ENCODE assay signal across 8 cellular contexts in genomic region chr7:44750921-44751571, GRCh38. TPM values are rescaled to one million over a fixed set of nuclear protein-coding genes. Genes with fewer than 3 reads are reported as not detected.
DNase-seq lines count a peak whose midpoint lies in the region; ATAC-seq and TF ChIP-seq lines count a peak whose summit lies in the region.

No MANE protein-coding gene starts in this region.

- peak; percentile 89 for DNase-seq in GM13977 (ENCODE audit: low spot score)
- peak; percentile 21 to 47 for DNase-seq in Kasumi-1 (lab: John Stamatoyannopoulos, UW)
- DNase-seq in activated T-helper 1 cell treated with anti-CD3 and anti-CD28 coated beads, Interleukin-12 subunit alpha, Interleukin-12 subunit beta, Interleukin-2, Interleukin-4 antibody, amounts not matched to agents 30 ng/mL and 10 ng/mL and 1 ng/mL, durations not matched to agents 14 hours and 24 hours and 36 hours (ENCODE audit: low spot score), result peak; percentile 75
- no peak for DNase-seq in natural killer cell
- DNase-seq in HCEC 1CT, result no peak
- DNase-seq in NCI-H1092 (lab: John Stamatoyannopoulos, UW), result no peak
- DNase-seq in GM23248, result no peak

- peaks cover 52% of the 10 kb centered on the region for H3K4me1 Mint-ChIP-seq in activated T-helper 1 cell treated with anti-CD3 and anti-CD28 coated beads, Interleukin-12 subunit alpha, Interleukin-12 subunit beta, Interleukin-2, Interleukin-4 antibody, amounts not matched to agents 30 ng/mL and 10 ng/mL and 1 ng/mL, durations not matched to agents 14 hours and 24 hours and 36 hours (ENCODE audit: low read depth)
- H3K4me1 Mint-ChIP-seq in natural killer cell, result peaks cover 37 to 60% of the 10 kb centered on the region in 2 donors

- TF ChIP-seq CTCF in GM13977 (IDR thresholded peaks at IDR 0.05; ENCODE audit: extremely low read depth, insufficient read depth, missing control alignments), result no peak
- TF ChIP-seq CTCF in natural killer cell (IDR thresholded peaks at IDR 0.05), result no peak

- no peak overlapping the region for H2AFZ ChIP-seq in GM23248

- H3K9ac ChIP-seq in GM23248, result no peak overlapping the region

- no peak overlapping the region for H3K27ac ChIP-seq in GM23248

- H3K27me3 ChIP-seq in GM23248 (replicated peaks; ENCODE audit: insufficient read depth), result no peaks in the 10 kb centered on the region

- 37 to 46% methylated on average over 6 of the region's 6 CpGs for WGBS in GM23248 (ENCODE audit: low coverage in 1 of 2, low lambda C conversion rate in 2 of 2, missing lambda C conversion rate in 2 of 2), 2 experiments

- peak overlapping the region; percentile 92 for H3K4me3 Mint-ChIP-seq in activated T-helper 1 cell treated with anti-CD3 and anti-CD28 coated beads, Interleukin-12 subunit alpha, Interleukin-12 subunit beta, Interleukin-2, Interleukin-4 antibody, amounts not matched to agents 30 ng/mL and 10 ng/mL and 1 ng/mL, durations not matched to agents 14 hours and 24 hours and 36 hours
- H3K4me3 Mint-ChIP-seq in natural killer cell, result no peak overlapping the region

- H4K20me1 ChIP-seq in GM23248 (ENCODE audit: insufficient read depth), result no peaks in the 10 kb centered on the region

- H3K9me3 Mint-ChIP-seq in activated T-helper 1 cell treated with anti-CD3 and anti-CD28 coated beads, Interleukin-12 subunit alpha, Interleukin-12 subunit beta, Interleukin-2, Interleukin-4 antibody, amounts not matched to agents 30 ng/mL and 10 ng/mL and 1 ng/mL, durations not matched to agents 14 hours and 24 hours and 36 hours, result no peaks in the 10 kb centered on the region
- no peaks in the 10 kb centered on the region for H3K9me3 Mint-ChIP-seq in natural killer cell

- H3K9me2 ChIP-seq in GM23248 (ENCODE audit: insufficient read depth), result no peaks in the 10 kb centered on the region

- ATAC-seq in GM21717 (IDR thresholded peaks at IDR 0.05; ENCODE audit: unreplicated experiment), result peak; percentile 67
- peak; percentile 15 to 30 (median 18) for ATAC-seq in natural killer cell

- H3K4me3 ChIP-seq in GM23248, result no peak overlapping the region

- H3K4me1 ChIP-seq in GM23248 (ENCODE audit: insufficient read depth), result peaks cover 18% of the 10 kb centered on the region; the same call in 1 of the 2 replicates

- no peak overlapping the region for H3K4me2 ChIP-seq in GM23248 (ENCODE audit: unreplicated experiment)

- no peaks in the 10 kb centered on the region for H3K36me3 ChIP-seq in GM23248 (ENCODE audit: low read depth)

- H3K79me2 ChIP-seq in GM23248 (ENCODE audit: insufficient read depth), result peaks cover 71% of the 10 kb centered on the region

- H3K36me3 Mint-ChIP-seq in activated T-helper 1 cell treated with anti-CD3 and anti-CD28 coated beads, Interleukin-12 subunit alpha, Interleukin-12 subunit beta, Interleukin-2, Interleukin-4 antibody, amounts not matched to agents 30 ng/mL and 10 ng/mL and 1 ng/mL, durations not matched to agents 14 hours and 24 hours and 36 hours (ENCODE audit: low read depth), result peaks cover 16% of the 10 kb centered on the region
- H3K36me3 Mint-ChIP-seq in natural killer cell, result no peaks in the 10 kb centered on the region

- peaks cover 8% of the 10 kb centered on the region; the same call in 1 of the 2 replicates for H3F3A ChIP-seq in GM23248 (ENCODE audit: insufficient read depth)

- in situ Hi-C loops in GM13977 (cut with MboI; ENCODE audit: low pct_unique_long_range_greater_than_20kb, low sequenced_read_pairs, unreplicated experiment), result no loop called here
- in situ Hi-C loops in GM23248 (cut with MboI), result no loop called here

- intact Hi-C loops in activated T-helper 1 cell treated with anti-CD3 and anti-CD28 coated beads, Interleukin-12 subunit alpha, Interleukin-12 subunit beta, Interleukin-2, Interleukin-4 antibody, amounts not matched to agents 30 ng/mL and 10 ng/mL and 1 ng/mL, durations not matched to agents 14 hours and 24 hours and 36 hours (cut with micrococcal nuclease), result loop anchor here (1.0 to 5.0 kb wide), 3 partner anchors 16 to 669 kb away; partner anchors contain the start of gene POLM
- intact Hi-C loops in natural killer cell (cut with micrococcal nuclease), result no loop called here

- H3K27me3 Mint-ChIP-seq in activated T-helper 1 cell treated with anti-CD3 and anti-CD28 coated beads, Interleukin-12 subunit alpha, Interleukin-12 subunit beta, Interleukin-2, Interleukin-4 antibody, amounts not matched to agents 30 ng/mL and 10 ng/mL and 1 ng/mL, durations not matched to agents 14 hours and 24 hours and 36 hours (ENCODE audit: insufficient read depth), result no peaks in the 10 kb centered on the region
- no peaks in the 10 kb centered on the region for H3K27me3 Mint-ChIP-seq in natural killer cell (ENCODE audit: low read depth in 2 of 2)

- H3K9me3 ChIP-seq in GM23248 (ENCODE audit: low read depth), result no peaks in the 10 kb centered on the region

- peak overlapping the region; percentile 95 for H3K27ac Mint-ChIP-seq in activated T-helper 1 cell treated with anti-CD3 and anti-CD28 coated beads, Interleukin-12 subunit alpha, Interleukin-12 subunit beta, Interleukin-2, Interleukin-4 antibody, amounts not matched to agents 30 ng/mL and 10 ng/mL and 1 ng/mL, durations not matched to agents 14 hours and 24 hours and 36 hours
- H3K27ac Mint-ChIP-seq in natural killer cell, result peak overlapping the region; percentile 85 to 96

RNA-seq across cellular contexts. Expression of gene ZMIZ2, which starts 2.4 kb away (rescaled TPM):
- 123 and 129 TPM in 2 replicates for total RNA-seq in activated T-helper 1 cell treated with anti-CD3 and anti-CD28 coated beads, Interleukin-12 subunit alpha, Interleukin-12 subunit beta, Interleukin-2, Interleukin-4 antibody, amounts not matched to agents 30 ng/mL and 10 ng/mL and 1 ng/mL, durations not matched to agents 14 hours and 24 hours and 36 hours
- 100 to 1,000 TPM; 152 to 170 (median 167) TPM for total RNA-seq in natural killer cell
- total RNA-seq in GM23248 (2014; rRNA removed; shearing (Covaris generic)), result 9.7 and 12.4 TPM in 2 replicates
- 6.1 and 7.8 TPM in 2 replicates for polyA plus RNA-seq in GM23248 (2016; fragmentation: Nextera tagmentation; extraction: Ambion mirVana)

RNA-seq across cellular contexts. Expression of gene PPIA, which starts 45.4 kb away (rescaled TPM):
- total RNA-seq in activated T-helper 1 cell treated with anti-CD3 and anti-CD28 coated beads, Interleukin-12 subunit alpha, Interleukin-12 subunit beta, Interleukin-2, Interleukin-4 antibody, amounts not matched to agents 30 ng/mL and 10 ng/mL and 1 ng/mL, durations not matched to agents 14 hours and 24 hours and 36 hours, result 2,141 and 2,153 TPM in 2 replicates
- total RNA-seq in natural killer cell, result 100 to 1,000 TPM; 701 to 727 (median 718) TPM
- 2,655 and 2,752 TPM in 2 replicates for total RNA-seq in GM23248 (2014; rRNA removed; shearing (Covaris generic))
- 3,114 and 3,141 TPM in 2 replicates for polyA plus RNA-seq in GM23248 (2016; fragmentation: Nextera tagmentation; extraction: Ambion mirVana)

Comparison
In these comparisons a context has a peak if more than half of its experiments do, and no peak if none do; other contexts are left out.
1. DNase-seq: peak in GM13977 (single experiment), Kasumi-1 (2 of 2) and activated T-helper 1 cell treated with anti-CD3 and anti-CD28 coated beads, Interleukin-12 subunit alpha, Interleukin-12 subunit beta, Interleukin-2, Interleukin-4 antibody, amounts not matched to agents 30 ng/mL and 10 ng/mL and 1 ng/mL, durations not matched to agents 14 hours and 24 hours and 36 hours (single experiment); none in natural killer cell (single experiment), HCEC 1CT (single experiment), NCI-H1092 (single experiment) and GM23248 (single experiment).